Comparison of ENCODE assay signal across 30 cellular contexts in genomic region chr10:95573497-95573896, GRCh38.
"Had no signal": no experiment of that assay in that cellular context is flagged by ENCODE, and none has a peak within 500 bp of the region (broad histone marks: within the 10 kb centered on the region; RNA-seq: fewer than 3 reads in every experiment).

No MANE protein-coding gene starts in this region.

- H3K27ac ChIP-seq: brain microvascular endothelial cell, epithelial cell of prostate, esophagus squamous epithelium, gastroesophageal sphincter had no signal

- H3K9me3 ChIP-seq: esophagus squamous epithelium, gastroesophageal sphincter had no signal

- ATAC-seq: activated T-cell treated with anti-CD3 and anti-CD28 coated beads, Interleukin-2, amount 50 U/mL, for 72 hours; effector memory CD8-positive, alpha-beta T cell; gastroesophageal sphincter had no signal

- H3K36me3 ChIP-seq: brain microvascular endothelial cell, esophagus squamous epithelium, gastroesophageal sphincter had no signal

- DNase-seq: activated CD4-positive, alpha-beta memory T cell treated with anti-CD3 and anti-CD28 coated beads, Interleukin-2, amount 10 ng/mL, durations not matched to agents 7 days and 5 days; activated CD4-positive, alpha-beta T cell treated with anti-CD3 and anti-CD28 coated beads for 4 hours; activated CD4-positive, alpha-beta T cell treated with anti-CD3 and anti-CD28 coated beads, Interleukin-2, amount 10 ng/mL, durations not matched to agents 7 days and 5 days; activated CD4-positive, alpha-beta T cell treated with anti-CD3 and anti-CD28 coated beads, Interleukin-2, amount 50 U/mL, for 4 hours; activated CD4-positive, CD25-positive, alpha-beta regulatory T cell; activated CD4-positive, CD25-positive, alpha-beta regulatory T cell treated with anti-CD3 and anti-CD28 coated beads, Interleukin-2, amount 50 U/mL, for 72 hours; activated CD8-positive, alpha-beta memory T cell treated with anti-CD3 and anti-CD28 coated beads, Interleukin-2, amount 50 U/mL, for 48 hours; activated effector memory CD4-positive, alpha-beta T cell treated with Interleukin-2 at 50 U/mL for 16 hours; activated gamma-delta T cell treated with Interleukin-2 at 50 U/mL for 16 hours; activated naive CD4-positive, alpha-beta T cell treated with anti-CD3 and anti-CD28 coated beads, Interleukin-2, amount 50 U/mL, for 16 hours; activated naive CD4-positive, alpha-beta T cell treated with Interleukin-2 at 50 U/mL for 16 hours; activated T-cell treated with anti-CD3 and anti-CD28 coated beads for 4 hours; activated T-cell treated with anti-CD3 and anti-CD28 coated beads, Interleukin-2, amount 50 U/mL, for 24 hours; activated T-cell treated with anti-CD3 and anti-CD28 coated beads, Interleukin-2, amount 50 U/mL, for 72 hours; amniotic stem cell; anterior cingulate cortex; brain microvascular endothelial cell; caudate nucleus; cortex of kidney; dermis blood vessel endothelial cell; effector CD4-positive, alpha-beta T cell; effector memory CD8-positive, alpha-beta T cell; esophagus squamous epithelium; foreskin melanocyte; head of caudate nucleus; T-helper 2 cell had no signal

- FAIRE-seq: astrocyte, colon had no signal

- H3K4me3 ChIP-seq: esophagus squamous epithelium, gastroesophageal sphincter had no signal

- H3K27me3 ChIP-seq: brain microvascular endothelial cell, esophagus squamous epithelium, gastroesophageal sphincter had no signal
